9 cellular contexts compared by ENCODE assay signal in the genomic region with DNA sequence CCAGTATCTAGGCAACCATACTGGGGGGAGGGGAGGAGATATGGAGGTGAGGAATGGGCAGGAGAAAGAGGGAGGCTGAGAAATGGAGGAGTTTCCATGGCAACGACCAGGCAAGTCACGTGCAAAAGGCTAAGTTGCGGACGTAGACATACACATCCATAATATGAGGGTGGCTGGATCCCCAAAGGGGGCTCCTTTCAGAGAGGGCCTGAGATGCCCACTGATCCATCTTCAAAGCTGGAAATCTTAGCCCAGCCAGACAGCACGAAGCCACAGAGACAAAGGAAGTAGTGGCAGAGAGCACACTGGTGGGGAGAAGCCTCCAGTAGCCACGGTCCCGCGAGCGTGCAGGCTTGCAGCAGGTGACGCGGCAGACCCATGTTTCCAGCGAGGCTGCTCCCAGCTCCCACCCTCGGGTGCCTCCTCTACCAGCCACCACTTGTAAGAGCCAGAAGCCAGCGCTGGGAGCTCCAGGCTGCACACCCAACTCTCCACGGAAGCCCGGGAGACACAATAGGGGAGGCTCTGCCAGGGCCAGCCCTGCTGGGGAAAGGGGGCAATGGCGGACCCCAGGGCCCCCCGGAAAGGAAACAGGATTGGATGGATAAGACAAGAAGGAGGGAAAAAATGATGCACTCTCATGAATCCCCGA. TPM values are rescaled to one million over a fixed set of nuclear protein-coding genes. Genes with fewer than 3 reads are reported as not detected.
DNase-seq lines count a peak whose midpoint lies in the region; ATAC-seq, FAIRE-seq and TF ChIP-seq lines count a peak whose summit lies in the region.
"Had no signal": no experiment of that assay in that cellular context is flagged by ENCODE, and none has a peak within 500 bp of the region (broad histone marks: within the 10 kb centered on the region; RNA-seq: fewer than 3 reads in every experiment).

No MANE protein-coding gene starts in this region.

- FAIRE-seq in HepG2 (lab: Jason Lieb, UNC), result no peak
- no peak for FAIRE-seq in small intestine (lab: Jason Lieb, UNC)

- no peak overlapping the region for H2AFZ ChIP-seq in HepG2 (ENCODE audit: low read length)

- H3K27me3 Mint-ChIP-seq in activated T-helper 17 cell treated with anti-CD3 and anti-CD28 coated beads, Interleukin-2, amount 50 U/mL, for 72 hours, result peaks cover 55% of the 10 kb centered on the region

- CTCF ChIA-PET in HepG2 (lab: Yijun Ruan, JAX; ENCODE audit: low intra/inter-chr PET ratio, low total read pairs), result no interaction called here

- H3K4me1 Mint-ChIP-seq in activated T-helper 17 cell treated with anti-CD3 and anti-CD28 coated beads, Interleukin-2, amount 50 U/mL, for 72 hours, result peaks cover 11% of the 10 kb centered on the region

- no peaks in the 10 kb centered on the region for H4K20me1 ChIP-seq in HepG2 (ENCODE audit: insufficient read depth, low read length)

- H3K27ac Mint-ChIP-seq in activated T-helper 17 cell treated with anti-CD3 and anti-CD28 coated beads, Interleukin-2, amount 50 U/mL, for 72 hours, result no peak overlapping the region

- H3K4me3 ChIP-seq in liver (ENCODE audit: low read depth in 1 of 3, low read length in 3 of 3) (peak overlapping the region in 2 of 3 donors; percentile 43 to 44), HepG2 (replicated peaks in 1 of 3; ENCODE audit: insufficient read depth in 1 of 3, low read depth in 2 of 3, low read length in 3 of 3) (no peak overlapping the region), iPS-20b (ENCODE audit: low read length) (peak overlapping the region; percentile 95), small intestine (ENCODE audit: low read depth in 1 of 2, low read length in 2 of 2) (peak overlapping the region in 1 of 2 donors; percentile 33)

- WGBS in liver, result 4% methylated on average over 19 of the region's 19 CpGs
- WGBS in HepG2 (ENCODE audit: low lambda C conversion rate), result 11% methylated on average over 10 of the region's 19 CpGs
- 3 to 8% (median 5%) methylated on average over 19 of the region's 19 CpGs for WGBS in small intestine, 3 donors

- in situ Hi-C loops in HepG2 (cut with HindIII; ENCODE audit: extremely low pct_ligation_motif_present, low pct_unique_long_range_greater_than_20kb), result no loop called here

- DNase-seq in HepG2 (ENCODE audit: low spot score), result no peak
- peak; percentile 26 for DNase-seq in stimulated activated naive CD8-positive, alpha-beta T cell treated with anti-CD3 and anti-CD28 coated beads, Interleukin-15, Interleukin-2, amounts not matched to agents 100 U/mL and 50 U/mL, for 24 hours
- DNase-seq in small intestine, result no peak
- no peak for DNase-seq in epidermal melanocyte (ENCODE audit: insufficient read length, low spot score)

- TF ChIP-seq POLR2A in HepG2 (IDR thresholded peaks at IDR 0.05; ENCODE audit: insufficient read depth in 1 of 2, low read depth in 2 of 2, low read length in 2 of 2), result no peak

- no peak for TF ChIP-seq EP300 in HepG2 (IDR thresholded peaks at IDR 0.05; ENCODE audit: low read depth in 2 of 2, low read length in 2 of 2)
- no peak for TF ChIP-seq EP300 in HepG2 (CRISPR knock-in tag; IDR thresholded peaks at IDR 0.05; ENCODE audit: borderline replicate concordance)

- TF ChIP-seq RAD21 in liver (IDR thresholded peaks at IDR 0.05) (no peak), HepG2 (CRISPR knock-in tag; IDR thresholded peaks at IDR 0.05) (no peak)

- H3K79me2 ChIP-seq in HepG2 (ENCODE audit: insufficient read depth, low read length), result no peaks in the 10 kb centered on the region

- H3K36me3 Mint-ChIP-seq in activated T-helper 17 cell treated with anti-CD3 and anti-CD28 coated beads, Interleukin-2, amount 50 U/mL, for 72 hours (ENCODE audit: low read depth), result no peaks in the 10 kb centered on the region

- no TSS peak for BruUV-seq in HepG2 (replicated peaks; lab: Mats Ljungman, UMichigan)

- no peak overlapping the region for H3K4me2 ChIP-seq in HepG2 (ENCODE audit: low read depth, low read length)

- H3K9ac ChIP-seq in liver (ENCODE audit: low read depth in 1 of 2, low read length in 2 of 2) (no peak overlapping the region), HepG2 (ENCODE audit: insufficient read depth, low read depth, low read length) (no peak overlapping the region), iPS-20b (ENCODE audit: low read depth, low read length) (peak overlapping the region; percentile 86; the same call in 1 of the 2 replicates)

- H3K4me3 Mint-ChIP-seq in activated T-helper 17 cell treated with anti-CD3 and anti-CD28 coated beads, Interleukin-2, amount 50 U/mL, for 72 hours, result peak overlapping the region; percentile 81

- peaks cover 0 to 15% (median 8%) of the 10 kb centered on the region in 4 donors for H3K4me1 ChIP-seq in liver (ENCODE audit: control insufficient read depth in 4 of 4, insufficient read depth in 4 of 4, low read length in 3 of 4)
- no peaks in the 10 kb centered on the region for H3K4me1 ChIP-seq in HepG2 (ENCODE audit: insufficient read depth, low read length)
- H3K4me1 ChIP-seq in iPS-20b (ENCODE audit: insufficient read depth, low read length), result peaks cover 17% of the 10 kb centered on the region; the same call in 1 of the 2 replicates
- H3K4me1 ChIP-seq in small intestine (ENCODE audit: control insufficient read depth in 2 of 2, insufficient read depth in 1 of 2, low read depth in 1 of 2, low read length in 1 of 2), result no peaks in the 10 kb centered on the region

- peaks cover 0 to 16% (median 1%) of the 10 kb centered on the region in 4 donors for H3K27me3 ChIP-seq in liver (ENCODE audit: control insufficient read depth in 4 of 4, insufficient read depth in 4 of 4, low read length in 3 of 4)
- H3K27me3 ChIP-seq in HepG2 (ENCODE audit: control insufficient read depth in 1 of 2, insufficient read depth in 2 of 2, low read length in 2 of 2), result peaks cover 9 to 98% of the 10 kb centered on the region in 2 experiments
- peaks cover 70% of the 10 kb centered on the region for H3K27me3 ChIP-seq in iPS-20b (ENCODE audit: insufficient read depth, low read length)
- peaks cover 0 to 5% of the 10 kb centered on the region in 2 donors for H3K27me3 ChIP-seq in small intestine (ENCODE audit: control insufficient read depth in 2 of 2, insufficient read depth in 2 of 2, low read length in 2 of 2)

- TF ChIP-seq CTCF in liver (IDR thresholded peaks at IDR 0.05; ENCODE audit: low read depth, low read length, missing input control) (no peak), HepG2 (CRISPR knock-in tag; IDR thresholded peaks at IDR 0.05) (no peak)

- H3K9me3 Mint-ChIP-seq in activated T-helper 17 cell treated with anti-CD3 and anti-CD28 coated beads, Interleukin-2, amount 50 U/mL, for 72 hours, result no peaks in the 10 kb centered on the region

- H3K27ac ChIP-seq in liver (ENCODE audit: low read depth in 1 of 2, low read length in 2 of 2) (peak overlapping the region; percentile 59 to 61), HepG2 (ENCODE audit: extremely low read length, insufficient read depth, low read length) (no peak overlapping the region), iPS-20b (ENCODE audit: low read length) (no peak overlapping the region), small intestine (ENCODE audit: low read depth in 1 of 2, low read length in 1 of 2) (no peak overlapping the region)

- POLR2A ChIA-PET in HepG2 (lab: Yijun Ruan, JAX), result no interaction called here

- no peaks in the 10 kb centered on the region for H3K36me3 ChIP-seq in liver (ENCODE audit: control insufficient read depth in 4 of 4, insufficient read depth in 3 of 4, low read depth in 1 of 4, low read length in 3 of 4)
- no peaks in the 10 kb centered on the region for H3K36me3 ChIP-seq in HepG2 (replicated peaks in 1 of 2; ENCODE audit: control insufficient read depth in 1 of 2, insufficient read depth in 2 of 2, low read length in 2 of 2)
- no peaks in the 10 kb centered on the region for H3K36me3 ChIP-seq in iPS-20b (ENCODE audit: insufficient read depth, low read depth, low read length)
- no peaks in the 10 kb centered on the region for H3K36me3 ChIP-seq in small intestine (ENCODE audit: control insufficient read depth in 2 of 2, insufficient read depth in 2 of 2, low read length in 2 of 2)

- H3K9me3 ChIP-seq in liver (ENCODE audit: control insufficient read depth in 4 of 4, low read length in 3 of 4) (no peaks in the 10 kb centered on the region), HepG2 (ENCODE audit: low read length) (no peaks in the 10 kb centered on the region), iPS-20b (ENCODE audit: insufficient read depth, low read depth, low read length) (no peaks in the 10 kb centered on the region), small intestine (ENCODE audit: control insufficient read depth, low read depth) (no peaks in the 10 kb centered on the region)

- ATAC-seq in HepG2 (no peak), GM18873 (IDR thresholded peaks at IDR 0.05; ENCODE audit: low FRiP score, unreplicated experiment) (no peak)
- peak; percentile 51 for ATAC-seq in activated T-helper 17 cell treated with anti-CD3 and anti-CD28 coated beads, Interleukin-2, amount 50 U/mL, for 72 hours (replicated peaks)
- ATAC-seq in stimulated activated naive CD8-positive, alpha-beta T cell treated with anti-CD3 and anti-CD28 coated beads, Interleukin-15, Interleukin-2, amounts not matched to agents 100 U/mL and 50 U/mL, for 24 hours, result no peak

- intact Hi-C loops in HepG2 (cut with micrococcal nuclease; ENCODE audit: unreplicated experiment), result no loop called here

RNA-seq across cellular contexts. Expression of a gene that starts 0.9 kb away (rescaled TPM):
- 1 to 10 TPM; 4.7 to 6.5 TPM for total RNA-seq in liver
- 10 to 100 TPM; 18.1 to 22.5 TPM for polyA plus RNA-seq in liver
- not detected in 2 replicates for total RNA-seq in HepG2 (2016; rRNA removed; fragmentation: Illumina TruSeq; extraction: Trizol)
- not detected in 2 replicates for total RNA-seq in HepG2 (2016; cell fraction: cytosol; rRNA removed; fragmentation: Illumina TruSeq; extraction: Trizol; ENCODE audit: low read depth)
- total RNA-seq in HepG2 (2016; cell fraction: insoluble cytoplasmic fraction; rRNA removed; fragmentation: Illumina TruSeq; extraction: Trizol), result not detected in 2 replicates
- not detected in 2 replicates for total RNA-seq in HepG2 (2016; cell fraction: membrane; rRNA removed; fragmentation: Illumina TruSeq; extraction: Trizol)
- total RNA-seq in HepG2 (2016; cell fraction: nucleus; rRNA removed; fragmentation: Illumina TruSeq; extraction: Trizol), result not detected in 2 replicates
- polyA plus RNA-seq in HepG2 (2011; rRNA removed), result not detected in 2 replicates
- not detected in 2 replicates for polyA plus RNA-seq in HepG2 (2011; cell fraction: cytosol; rRNA removed)
- polyA plus RNA-seq in HepG2 (2011; cell fraction: nucleus; rRNA removed), result not detected in 2 replicates
- polyA plus RNA-seq in HepG2 (2012), result not detected in 2 replicates
- not detected in 2 replicates for polyA plus RNA-seq in HepG2 (2016; cell fraction: cytosol; fragmentation: Illumina TruSeq; extraction: Trizol; ENCODE audit: low read depth)
- polyA plus RNA-seq in HepG2 (2016; cell fraction: insoluble cytoplasmic fraction; fragmentation: Illumina TruSeq; extraction: Trizol; ENCODE audit: low read depth), result not detected in 2 replicates
- not detected in 2 replicates for polyA plus RNA-seq in HepG2 (2016; cell fraction: membrane; fragmentation: Illumina TruSeq; extraction: Trizol; ENCODE audit: low read depth)
- not detected in 2 replicates for polyA plus RNA-seq in HepG2 (2016; cell fraction: nucleus; fragmentation: Illumina TruSeq; extraction: Trizol; ENCODE audit: insufficient read depth, low read depth)
- not detected in 2 replicates for polyA minus RNA-seq in HepG2 (2011; rRNA and poly(A)+ RNA removed; ENCODE audit: low replicate concordance)
- not detected in 2 replicates for polyA minus RNA-seq in HepG2 (2011; cell fraction: cytosol; rRNA and poly(A)+ RNA removed)
- not detected in 2 replicates for polyA minus RNA-seq in HepG2 (2011; cell fraction: nucleus; rRNA and poly(A)+ RNA removed)
- under 1 TPM in 1 of 2 donors, not detected in 1; 0.19 TPM for total RNA-seq in activated T-helper 17 cell treated with anti-CD3 and anti-CD28 coated beads, Interleukin-2, amount 50 U/mL, for 72 hours
- 10 to 100 TPM in 2 of 3 donors, under 1 TPM in 1; 0.67 to 58.4 (median 10.3) TPM for polyA plus RNA-seq in small intestine
- total RNA-seq: T-helper 1 cell treated with Interleukin-12 subunit alpha and Interleukin-12 subunit beta and Interleukin-4 antibody, amounts not matched to agents 30 ng/mL and 1 ng/mL, for 36 hours had no signal

RNA-seq across cellular contexts. Expression of a gene that starts 51.0 kb away (rescaled TPM):
- 10 to 100 TPM; 22.9 to 60.6 TPM for total RNA-seq in liver
- 100 to 1,000 TPM in 1 of 2 donors, 10 to 100 TPM in 1; 20.2 to 105 TPM for polyA plus RNA-seq in liver
- 106 and 107 TPM in 2 replicates for total RNA-seq in HepG2 (2016; rRNA removed; fragmentation: Illumina TruSeq; extraction: Trizol)
- total RNA-seq in HepG2 (2016; cell fraction: cytosol; rRNA removed; fragmentation: Illumina TruSeq; extraction: Trizol; ENCODE audit: low read depth), result 71.2 and 93.3 TPM in 2 replicates
- total RNA-seq in HepG2 (2016; cell fraction: insoluble cytoplasmic fraction; rRNA removed; fragmentation: Illumina TruSeq; extraction: Trizol), result 102 and 114 TPM in 2 replicates
- 99.5 and 112 TPM in 2 replicates for total RNA-seq in HepG2 (2016; cell fraction: membrane; rRNA removed; fragmentation: Illumina TruSeq; extraction: Trizol)
- total RNA-seq in HepG2 (2016; cell fraction: nucleus; rRNA removed; fragmentation: Illumina TruSeq; extraction: Trizol), result 50.7 and 58.0 TPM in 2 replicates
- 38.8 and 45.9 TPM in 2 replicates for polyA plus RNA-seq in HepG2 (2011; rRNA removed)
- 34.6 and 67.1 TPM in 2 replicates for polyA plus RNA-seq in HepG2 (2011; cell fraction: cytosol; rRNA removed)
- 36.7 and 39.0 TPM in 2 replicates for polyA plus RNA-seq in HepG2 (2011; cell fraction: nucleus; rRNA removed)
- 12.8 and 15.4 TPM in 2 replicates for polyA plus RNA-seq in HepG2 (2012)
- polyA plus RNA-seq in HepG2 (2016; cell fraction: cytosol; fragmentation: Illumina TruSeq; extraction: Trizol; ENCODE audit: low read depth), result 80.3 and 98.8 TPM in 2 replicates
- 93.9 and 102 TPM in 2 replicates for polyA plus RNA-seq in HepG2 (2016; cell fraction: insoluble cytoplasmic fraction; fragmentation: Illumina TruSeq; extraction: Trizol; ENCODE audit: low read depth)
- 83.4 and 95.9 TPM in 2 replicates for polyA plus RNA-seq in HepG2 (2016; cell fraction: membrane; fragmentation: Illumina TruSeq; extraction: Trizol; ENCODE audit: low read depth)
- 79.8 and 83.8 TPM in 2 replicates for polyA plus RNA-seq in HepG2 (2016; cell fraction: nucleus; fragmentation: Illumina TruSeq; extraction: Trizol; ENCODE audit: insufficient read depth, low read depth)
- polyA minus RNA-seq in HepG2 (2011; rRNA and poly(A)+ RNA removed; ENCODE audit: low replicate concordance), result 0.12 and 31.7 TPM in 2 replicates
- polyA minus RNA-seq in HepG2 (2011; cell fraction: cytosol; rRNA and poly(A)+ RNA removed), result 4.7 and 14.1 TPM in 2 replicates
- 35.9 and 38.2 TPM in 2 replicates for polyA minus RNA-seq in HepG2 (2011; cell fraction: nucleus; rRNA and poly(A)+ RNA removed)
- total RNA-seq in activated T-helper 17 cell treated with anti-CD3 and anti-CD28 coated beads, Interleukin-2, amount 50 U/mL, for 72 hours, result 1 to 10 TPM in 1 of 2 donors, not detected in 1; 1.4 TPM
- polyA plus RNA-seq in small intestine, result 1 to 10 TPM in 2 of 3 donors, not detected in 1; 2.2 to 3.2 TPM

RNA-seq across cellular contexts. Expression of a gene that starts 53.7 kb away (rescaled TPM):
- total RNA-seq in liver, result under 1 TPM; 0.25 to 0.93 TPM
- under 1 TPM; 0.11 to 0.22 TPM for polyA plus RNA-seq in liver
- total RNA-seq in HepG2 (2016; rRNA removed; fragmentation: Illumina TruSeq; extraction: Trizol), result not detected in 2 replicates
- not detected in 2 replicates for total RNA-seq in HepG2 (2016; cell fraction: cytosol; rRNA removed; fragmentation: Illumina TruSeq; extraction: Trizol; ENCODE audit: low read depth)
- total RNA-seq in HepG2 (2016; cell fraction: insoluble cytoplasmic fraction; rRNA removed; fragmentation: Illumina TruSeq; extraction: Trizol), result not detected in 2 replicates
- not detected in 2 replicates for total RNA-seq in HepG2 (2016; cell fraction: membrane; rRNA removed; fragmentation: Illumina TruSeq; extraction: Trizol)
- total RNA-seq in HepG2 (2016; cell fraction: nucleus; rRNA removed; fragmentation: Illumina TruSeq; extraction: Trizol), result not detected in 2 replicates
- polyA plus RNA-seq in HepG2 (2011; rRNA removed), result not detected in 2 replicates
- not detected in 2 replicates for polyA plus RNA-seq in HepG2 (2011; cell fraction: cytosol; rRNA removed)
- not detected in 2 replicates for polyA plus RNA-seq in HepG2 (2011; cell fraction: nucleus; rRNA removed)
- polyA plus RNA-seq in HepG2 (2012), result not detected in 2 replicates
- polyA plus RNA-seq in HepG2 (2016; cell fraction: cytosol; fragmentation: Illumina TruSeq; extraction: Trizol; ENCODE audit: low read depth), result not detected in 2 replicates
- polyA plus RNA-seq in HepG2 (2016; cell fraction: insoluble cytoplasmic fraction; fragmentation: Illumina TruSeq; extraction: Trizol; ENCODE audit: low read depth), result not detected in 2 replicates
- polyA plus RNA-seq in HepG2 (2016; cell fraction: membrane; fragmentation: Illumina TruSeq; extraction: Trizol; ENCODE audit: low read depth), result not detected in 2 replicates
- not detected in 2 replicates for polyA plus RNA-seq in HepG2 (2016; cell fraction: nucleus; fragmentation: Illumina TruSeq; extraction: Trizol; ENCODE audit: insufficient read depth, low read depth)
- not detected in 2 replicates for polyA minus RNA-seq in HepG2 (2011; rRNA and poly(A)+ RNA removed; ENCODE audit: low replicate concordance)
- not detected in 2 replicates for polyA minus RNA-seq in HepG2 (2011; cell fraction: cytosol; rRNA and poly(A)+ RNA removed)
- polyA minus RNA-seq in HepG2 (2011; cell fraction: nucleus; rRNA and poly(A)+ RNA removed), result not detected in 2 replicates
- total RNA-seq in activated T-helper 17 cell treated with anti-CD3 and anti-CD28 coated beads, Interleukin-2, amount 50 U/mL, for 72 hours, result 1 to 10 TPM in 1 of 2 donors, under 1 TPM in 1; 0.61 to 2.1 TPM
- under 1 TPM in 1 of 3 donors, not detected in 2; 0.18 TPM for polyA plus RNA-seq in small intestine

Comparison
In these comparisons a context has a peak if more than half of its experiments do, and no peak if none do; other contexts are left out.
1. H3K27ac ChIP-seq: peak in liver (2 of 2); none in HepG2 (single experiment), iPS-20b (single experiment) and small intestine (0 of 2).
2. H3K4me3 ChIP-seq: peak in liver (2 of 3) and iPS-20b (single experiment); none in HepG2 (0 of 3).
3. RNA of a gene that starts 51.0 kb away (total RNA-seq): 50.7 to 114 TPM in HepG2 and 22.9 to 60.6 TPM in liver; 1.4 TPM in activated T-helper 17 cell treated with anti-CD3 and anti-CD28 coated beads, Interleukin-2, amount 50 U/mL, for 72 hours; every median in the first group is over 4 times any median in the second.